In the genomic region with DNA sequence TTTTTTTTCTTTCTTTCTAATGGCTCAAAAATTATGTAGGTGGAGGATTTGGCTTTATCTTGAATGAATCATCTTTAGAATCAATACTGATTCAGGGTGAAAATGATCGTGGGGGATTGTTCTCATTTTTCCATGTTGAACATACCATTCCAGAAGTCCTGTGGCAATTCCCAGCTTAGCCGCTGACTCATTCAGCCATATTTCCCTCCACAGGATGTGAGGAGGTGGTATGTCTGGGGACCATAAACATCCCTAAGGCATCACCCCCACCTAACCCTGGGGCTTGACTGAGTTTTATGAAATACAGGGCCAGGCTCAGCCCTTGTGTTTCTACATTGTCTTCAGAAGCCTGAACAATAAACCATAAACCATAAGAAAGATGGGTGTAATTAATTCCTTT, we compare ENCODE assay signal across 13 cellular contexts.
A peak's percentile ranks its signal among the peaks of the same experiment; 100 is the strongest.
DNase-seq lines count a peak whose midpoint lies in the region; ATAC-seq lines count a peak whose summit lies in the region.
"Had no signal": no experiment of that assay in that cellular context is flagged by ENCODE, and none has a peak within 500 bp of the region (broad histone marks: within the 10 kb centered on the region; RNA-seq: fewer than 3 reads in every experiment).

No MANE protein-coding gene starts in this region.

- intact Hi-C loops in aorta (cut with DNase I): loop anchor here in 1 of 2 donors (5.0 kb wide), 1 partner anchor 66 kb away; no protein-coding TSS in a partner anchor

- DNase-seq in HCEC 1CT: peak; percentile 98
- DNase-seq in amniotic epithelial cell (ENCODE audit: low read depth): peak; percentile 95
- DNase-seq in glomerular endothelial cell (ENCODE audit: extremely low read depth, low read depth, low spot score): peak; percentile 91
- DNase-seq in aorta: no peak
- no peak for DNase-seq in stimulated activated CD8-positive, alpha-beta memory T cell treated with anti-CD3 and anti-CD28 coated beads, Interleukin-4, amount 100 ng/mL, for 48 hours
- no peak for DNase-seq in SKM-1 treated with dmso at 0.1 percent for 144 hours (lab: John Stamatoyannopoulos, UW; ENCODE audit: unreplicated experiment)
- DNase-seq: activated CD4-positive, alpha-beta T cell treated with anti-CD3 and anti-CD28 coated beads for 48 hours; activated naive CD4-positive, alpha-beta T cell treated with anti-CD3 and anti-CD28 coated beads for 36 hours; GF-D8; kidney; NCI-H446 treated with DMSO at 0.1 percent for 48 hours had no signal

- H3K4me3 ChIP-seq in aorta (ENCODE audit: low read length in 2 of 2): no peak overlapping the region

- no peaks in the 10 kb centered on the region for H3K36me3 ChIP-seq in aorta (ENCODE audit: control insufficient read depth in 1 of 2, insufficient read depth in 2 of 2, low read length in 1 of 2)

- WGBS in aorta, 2 donors: 37 to 45% methylated on average over 2 of the region's 2 CpGs

- no peaks in the 10 kb centered on the region for H3K9me3 ChIP-seq in aorta (ENCODE audit: control insufficient read depth, low read length)

- H3K27me3 ChIP-seq in aorta (ENCODE audit: control insufficient read depth in 1 of 2, insufficient read depth in 2 of 2, low read length in 1 of 2): no peaks in the 10 kb centered on the region

- peaks cover 0 to 3% of the 10 kb centered on the region in 2 donors for H3K4me1 ChIP-seq in aorta (ENCODE audit: control insufficient read depth in 1 of 2, insufficient read depth in 2 of 2, low read length in 2 of 2)

- ATAC-seq in aorta (ENCODE audit: low FRiP score): no peak
- ATAC-seq in GM19397 (IDR thresholded peaks at IDR 0.05; ENCODE audit: unreplicated experiment): no peak
- ATAC-seq: Right ventricle myocardium inferior had no signal

- peak overlapping the region; percentile 40 to 97 for H3K27ac ChIP-seq in aorta (ENCODE audit: low read depth in 1 of 2, low read length in 2 of 2)

Comparison
In these comparisons a context has a peak if more than half of its experiments do, and no peak if none do; other contexts are left out.
1. DNase-seq: peak in HCEC 1CT (single experiment), amniotic epithelial cell (single experiment) and glomerular endothelial cell (single experiment); none in aorta (0 of 2), stimulated activated CD8-positive, alpha-beta memory T cell treated with anti-CD3 and anti-CD28 coated beads, Interleukin-4, amount 100 ng/mL, for 48 hours (single experiment) and SKM-1 treated with dmso at 0.1 percent for 144 hours (single experiment).